21 cellular contexts compared by ENCODE assay signal in genomic region chr17:49438439-49438861, GRCh38. TPM values are rescaled to one million over a fixed set of nuclear protein-coding genes. Genes with fewer than 3 reads are reported as not detected.
DNase-seq lines count a peak whose midpoint lies in the region; ATAC-seq and TF ChIP-seq lines count a peak whose summit lies in the region.
"Had no signal": no experiment of that assay in that cellular context is flagged by ENCODE, and none has a peak within 500 bp of the region (broad histone marks: within the 10 kb centered on the region; RNA-seq: fewer than 3 reads in every experiment).

No MANE protein-coding gene starts in this region.

- H3K9ac ChIP-seq in iPS-18a (ENCODE audit: low read length) = peak overlapping the region; percentile 44
- H3K9ac ChIP-seq in colonic mucosa (ENCODE audit: low read depth in 2 of 2, low read length in 2 of 2) = no peak overlapping the region
- H3K9ac ChIP-seq: KMS-11 had no signal

- ATAC-seq in RWPE2 (ENCODE audit: low read depth) = no peak
- ATAC-seq: gastroesophageal sphincter, T-helper 17 cell had no signal

- peak overlapping the region; percentile 41 for H3K4me3 ChIP-seq in H7 (ENCODE audit: insufficient read depth, low read depth, low read length)
- H3K4me3 ChIP-seq in RWPE2 (ENCODE audit: severe bottlenecking) = no peak overlapping the region
- peak overlapping the region; percentile 45 for H3K4me3 ChIP-seq in iPS-18a (ENCODE audit: low read length)
- H3K4me3 ChIP-seq in colonic mucosa = no peak overlapping the region
- H3K4me3 ChIP-seq: gastroesophageal sphincter, tibial nerve had no signal

- no peaks in the 10 kb centered on the region for H3K36me3 Mint-ChIP-seq in progenitor cell of endocrine pancreas (ENCODE audit: insufficient read depth)

- H3K4me1 ChIP-seq in RWPE2 (ENCODE audit: insufficient read depth, poor library complexity, severe bottlenecking) (no peaks in the 10 kb centered on the region), iPS-18a (ENCODE audit: control insufficient read depth, low read depth, low read length) (peaks cover 14% of the 10 kb centered on the region), colonic mucosa (no peaks in the 10 kb centered on the region)
- H3K4me1 ChIP-seq: gastroesophageal sphincter had no signal

- no peak overlapping the region for H3K27ac ChIP-seq in RWPE2 (ENCODE audit: poor library complexity, severe bottlenecking)
- H3K27ac ChIP-seq in iPS-18a (ENCODE audit: low read length) = no peak overlapping the region
- H3K27ac ChIP-seq in colonic mucosa = no peak overlapping the region
- H3K27ac ChIP-seq: C4-2B, epithelial cell of prostate, KMS-11 had no signal

- TF ChIP-seq CTCF in RWPE2 (IDR thresholded peaks at IDR 0.05; ENCODE audit: poor library complexity, severe bottlenecking) (no peak), progenitor cell of endocrine pancreas (IDR thresholded peaks at IDR 0.05; ENCODE audit: unreplicated experiment) (no peak), colonic mucosa (IDR thresholded peaks at IDR 0.05) (no peak)

- H3K9me3 Mint-ChIP-seq in progenitor cell of endocrine pancreas (ENCODE audit: low read depth) = no peaks in the 10 kb centered on the region

- no peaks in the 10 kb centered on the region for H3K9me3 ChIP-seq in RWPE2 (ENCODE audit: severe bottlenecking)
- H3K9me3 ChIP-seq in iPS-18a (ENCODE audit: control insufficient read depth, low read depth, low read length) = no peaks in the 10 kb centered on the region
- no peaks in the 10 kb centered on the region for H3K9me3 ChIP-seq in colonic mucosa
- H3K9me3 ChIP-seq: gastroesophageal sphincter, tibial nerve had no signal

- H3K4me3 Mint-ChIP-seq in progenitor cell of endocrine pancreas (ENCODE audit: low read depth) = peak overlapping the region; percentile 59
- H3K4me3 Mint-ChIP-seq: T-helper 17 cell had no signal

- H3K36me3 ChIP-seq in H7 (replicated peaks; ENCODE audit: control insufficient read depth, insufficient read depth, low read length) = no peaks in the 10 kb centered on the region
- H3K36me3 ChIP-seq in RWPE2 (ENCODE audit: low read depth) = no peaks in the 10 kb centered on the region
- no peaks in the 10 kb centered on the region for H3K36me3 ChIP-seq in iPS-18a (ENCODE audit: control insufficient read depth, low read depth, low read length)
- H3K36me3 ChIP-seq in colonic mucosa = no peaks in the 10 kb centered on the region
- H3K36me3 ChIP-seq: gastroesophageal sphincter, tibial nerve had no signal

- peaks cover 7% of the 10 kb centered on the region for H3K4me1 Mint-ChIP-seq in progenitor cell of endocrine pancreas (ENCODE audit: low read depth)

- H3K27me3 Mint-ChIP-seq in progenitor cell of endocrine pancreas = peaks cover 63% of the 10 kb centered on the region

- intact Hi-C loops in colonic mucosa (cut with DNase I) = no loop called here
- intact Hi-C loops in posterior vena cava (cut with DNase I) = loop anchor here in 1 of 2 donors (5.0 kb wide), 1 partner anchor 114 kb away; no protein-coding TSS in a partner anchor

- H3K27ac Mint-ChIP-seq in progenitor cell of endocrine pancreas = no peak overlapping the region
- H3K27ac Mint-ChIP-seq: T-helper 17 cell had no signal

- DNase-seq in H7 (peak; percentile 76), RWPE2 (ENCODE audit: low spot score) (peak; percentile 47), progenitor cell of endocrine pancreas (ENCODE audit: low spot score, unreplicated experiment) (no peak), DMS79 treated with DMSO at 0.1 percent for 48 hours (lab: John Stamatoyannopoulos, UW) (no peak), colonic mucosa (no peak), NCI-H2196 (lab: John Stamatoyannopoulos, UW; ENCODE audit: unreplicated experiment) (no peak), posterior vena cava (ENCODE audit: low spot score) (no peak)
- DNase-seq: activated naive CD4-positive, alpha-beta T cell; cortex of kidney; kidney; NCI-H1105; NCI-H2171 treated with DMSO at 0.1 percent for 48 hours; Right ventricle myocardium superior; small intestine had no signal

- peaks cover 14% of the 10 kb centered on the region for H3K27me3 ChIP-seq in H7 (ENCODE audit: control insufficient read depth, insufficient read depth, low read length)
- no peaks in the 10 kb centered on the region for H3K27me3 ChIP-seq in RWPE2 (ENCODE audit: insufficient read depth, poor library complexity, severe bottlenecking)
- H3K27me3 ChIP-seq in iPS-18a (ENCODE audit: control insufficient read depth, insufficient read depth, low read length) = peaks cover 27% of the 10 kb centered on the region
- peaks cover 11% of the 10 kb centered on the region for H3K27me3 ChIP-seq in colonic mucosa
- H3K27me3 ChIP-seq: tibial nerve had no signal

RNA-seq across cellular contexts. Expression of gene PHB1, which starts 23.8 kb away (rescaled TPM):
- 310 and 384 TPM in 2 replicates for total RNA-seq in H7 (2014; rRNA removed; shearing (Covaris generic))
- total RNA-seq in progenitor cell of endocrine pancreas (168 and 169 TPM in 2 replicates), colonic mucosa (100 to 1,000 TPM; 229 to 487 TPM), posterior vena cava (100 to 1,000 TPM; 102 to 111 TPM)

RNA-seq across cellular contexts. Expression of gene NGFR, which starts 56.6 kb away (rescaled TPM):
- 7.9 and 8.7 TPM in 2 replicates for total RNA-seq in H7 (2014; rRNA removed; shearing (Covaris generic))
- total RNA-seq in progenitor cell of endocrine pancreas = 2.7 and 6.2 TPM in 2 replicates
- 1 to 10 TPM in 1 of 2 donors, under 1 TPM in 1; 0.49 to 2.7 TPM for total RNA-seq in colonic mucosa
- 10 to 100 TPM; 35.7 to 69.9 TPM for total RNA-seq in posterior vena cava

Comparison
In these comparisons a context has a peak if more than half of its experiments do, and no peak if none do; other contexts are left out.
1. DNase-seq: peak in H7 (single experiment) and RWPE2 (single experiment); none in progenitor cell of endocrine pancreas (single experiment), DMS79 treated with DMSO at 0.1 percent for 48 hours (single experiment), colonic mucosa (single experiment), NCI-H2196 (single experiment) and posterior vena cava (single experiment).
2. H3K4me3 ChIP-seq: peak in H7 (single experiment) and iPS-18a (single experiment); none in RWPE2 (single experiment) and colonic mucosa (single experiment).